In genomic region chr3:193982258-193982659, GRCh38 we compare ENCODE assay signal across 11 cellular contexts.
DNase-seq lines count a peak whose midpoint lies in the region; ATAC-seq, FAIRE-seq and TF ChIP-seq lines count a peak whose summit lies in the region.
"Had no signal": no experiment of that assay in that cellular context is flagged by ENCODE, and none has a peak within 500 bp of the region (broad histone marks: within the 10 kb centered on the region; RNA-seq: fewer than 3 reads in every experiment).

No MANE protein-coding gene starts in this region.

- H3K27ac Mint-ChIP-seq in chondrocyte (ENCODE audit: unreplicated experiment), result no peak overlapping the region

- H3K27ac ChIP-seq in kidney (ENCODE audit: low read depth in 2 of 2, low read length in 2 of 2), result no peak overlapping the region
- H3K27ac ChIP-seq in substantia nigra (ENCODE audit: low read depth, low read length, poor library complexity, severe bottlenecking), result no peak overlapping the region

- ATAC-seq in GM18867 (IDR thresholded peaks at IDR 0.05; ENCODE audit: unreplicated experiment), result no peak
- ATAC-seq in GM18520 (IDR thresholded peaks at IDR 0.05; ENCODE audit: unreplicated experiment), result no peak

- DNase-seq in LoVo (ENCODE audit: low spot score), result peak; percentile 83
- DNase-seq in chondrocyte (ENCODE audit: low spot score), result peak; percentile 96
- DNase-seq in kidney, result peak; percentile 93
- DNase-seq in substantia nigra (lab: John Stamatoyannopoulos, UW), result peak in 42 of 49 donors; percentile 6 to 82 (median 46)
- DNase-seq in glomerular visceral epithelial cell (ENCODE audit: extremely low spot score), result no peak
- DNase-seq in activated effector memory CD4-positive, alpha-beta T cell treated with Interleukin-2 at 50 U/mL for 16 hours, result no peak
- DNase-seq: activated CD4-positive, CD25-positive, alpha-beta regulatory T cell; DND-41 had no signal

- TF ChIP-seq CTCF in chondrocyte (IDR thresholded peaks at IDR 0.05) (no peak), kidney (IDR thresholded peaks at IDR 0.05; ENCODE audit: borderline replicate concordance, extremely low read depth, insufficient read depth) (no peak)

- no peak overlapping the region for H3K4me3 ChIP-seq in kidney (ENCODE audit: low read length in 2 of 2)
- H3K4me3 ChIP-seq: K562 had no signal

- no peaks in the 10 kb centered on the region for H3K9me3 ChIP-seq in kidney (ENCODE audit: control insufficient read depth in 1 of 2, low read length in 2 of 2)

- H3K27me3 Mint-ChIP-seq in chondrocyte (ENCODE audit: low read depth), result peaks cover 36% of the 10 kb centered on the region

- H3K9me3 Mint-ChIP-seq in chondrocyte (ENCODE audit: low read depth), result no peaks in the 10 kb centered on the region

- H3K36me3 Mint-ChIP-seq in chondrocyte (ENCODE audit: low read depth), result peaks cover 4% of the 10 kb centered on the region

- no peaks in the 10 kb centered on the region for H3K36me3 ChIP-seq in kidney (ENCODE audit: control insufficient read depth in 1 of 2, insufficient read depth in 2 of 2, low read length in 2 of 2)

- peaks cover 42% of the 10 kb centered on the region for H3K4me1 Mint-ChIP-seq in chondrocyte (ENCODE audit: low read depth)

- FAIRE-seq in kidney (lab: Jason Lieb, UNC), result no peak
- FAIRE-seq: K562 had no signal

- no peaks in the 10 kb centered on the region for H3K4me1 ChIP-seq in kidney (ENCODE audit: control insufficient read depth in 1 of 2, insufficient read depth in 1 of 2, low read depth in 1 of 2, low read length in 2 of 2)

- intact Hi-C loops in kidney (cut with DNase I), result no loop called here

- no peak overlapping the region for H3K4me3 Mint-ChIP-seq in chondrocyte (ENCODE audit: unreplicated experiment)

- no peak overlapping the region for H3K9ac ChIP-seq in kidney (ENCODE audit: low read length in 2 of 2)

Comparison
In these comparisons a context has a peak if more than half of its experiments do, and no peak if none do; other contexts are left out.
1. DNase-seq: peak in LoVo (single experiment), chondrocyte (single experiment), kidney (single experiment) and substantia nigra (42 of 49); none in glomerular visceral epithelial cell (single experiment) and activated effector memory CD4-positive, alpha-beta T cell treated with Interleukin-2 at 50 U/mL for 16 hours (single experiment).